8 cellular contexts compared by ENCODE assay signal in genomic region chr10:35640474-35640873, GRCh38. TPM values are rescaled to one million over a fixed set of nuclear protein-coding genes. Genes with fewer than 3 reads are reported as not detected.
A peak's percentile ranks its signal among the peaks of the same experiment; 100 is the strongest.
DNase-seq lines count a peak whose midpoint lies in the region; ATAC-seq lines count a peak whose summit lies in the region.

No MANE protein-coding gene starts in this region.

- intact Hi-C loops in left ventricle myocardium superior (cut with micrococcal nuclease): no loop called here
- intact Hi-C loops in posterior cingulate gyrus (cut with DNase I): loop anchor here (5.0 kb wide), 1 partner anchor 518 kb away; no protein-coding TSS in a partner anchor

- ATAC-seq in HG02623 (IDR thresholded peaks at IDR 0.05; ENCODE audit: unreplicated experiment) (peak; percentile 27), left ventricle myocardium superior (peak; percentile 10), HG02763 (IDR thresholded peaks at IDR 0.05; ENCODE audit: unreplicated experiment) (no peak)

- DNase-seq in NOMO-1 treated with DMSO at 0.1 percent for 48 hours (lab: John Stamatoyannopoulos, UW; ENCODE audit: unreplicated experiment): peak; percentile 8
- no peak for DNase-seq in NOMO-1 treated with dmso at 0.1 percent for 144 hours (lab: John Stamatoyannopoulos, UW; ENCODE audit: unreplicated experiment)
- DNase-seq in NCI-H748 (lab: John Stamatoyannopoulos, UW; ENCODE audit: unreplicated experiment): peak; percentile 77
- peak; percentile 39 for DNase-seq in amniotic stem cell (lab: John Stamatoyannopoulos, UW)
- DNase-seq in left ventricle myocardium superior: peak; percentile 86
- DNase-seq in posterior cingulate gyrus: peak; percentile 46 to 95 (median 68)

RNA-seq across cellular contexts. Expression of gene FZD8, which starts 1.6 kb away (rescaled TPM):
- 8.2 TPM for total RNA-seq in left ventricle myocardium superior

RNA-seq across cellular contexts. Expression of gene GJD4, which starts 35.3 kb away (rescaled TPM):
- not detected for total RNA-seq in left ventricle myocardium superior
